ENCODE assay signal across 28 cellular contexts in genomic region chr6:152502421-152503188, GRCh38.
"Had no signal": no experiment of that assay in that cellular context is flagged by ENCODE, and none has a peak within 500 bp of the region (broad histone marks: within the 10 kb centered on the region; RNA-seq: fewer than 3 reads in every experiment).

No MANE protein-coding gene starts in this region.

- H3K4me3 ChIP-seq: ascending aorta, esophagus muscularis mucosa, gastrocnemius medialis, pancreas, prostate gland, sigmoid colon, stomach, thyroid gland, upper lobe of left lung had no signal

- DNase-seq: activated B cell treated with CpG ODN at 0.5 μM for 24 hours; activated CD4-positive, alpha-beta T cell treated with anti-CD3 and anti-CD28 coated beads, Interleukin-2, amount 50 U/mL, for 4 hours; activated effector memory CD4-positive, alpha-beta T cell treated with anti-CD3 and anti-CD28 coated beads, Interleukin-2, amount 50 U/mL, for 16 hours; activated naive CD4-positive, alpha-beta T cell treated with anti-CD3 and anti-CD28 coated beads, Interleukin-2, amount 10 ng/mL, durations not matched to agents 7 days and 5 days; activated naive CD8-positive, alpha-beta T cell treated with anti-CD3 and anti-CD28 coated beads, Interleukin-2, amount 10 ng/mL, durations not matched to agents 7 days and 5 days; activated T-cell treated with anti-CD3 and anti-CD28 coated beads for 4 hours; activated T-cell treated with anti-CD3 and anti-CD28 coated beads, Interleukin-2, amount 50 U/mL, for 72 hours; caudate nucleus; cortex of kidney; effector memory CD8-positive, alpha-beta T cell; gastrocnemius medialis; glutamatergic neuron; left cardiac atrium; left ventricle myocardium superior; pancreas; retina; sigmoid colon; small intestine; stimulated activated CD4-positive, alpha-beta T cell treated with anti-CD3 and anti-CD28 coated beads, Interleukin-4, amount 100 ng/mL, for 4 hours; stimulated activated CD8-positive, alpha-beta memory T cell treated with anti-CD3 and anti-CD28 coated beads, Interleukin-4, amount 100 ng/mL, for 48 hours; stimulated activated naive B cell treated with anti-CD40 and anti-IgM and Interleukin-4, amounts not matched to agents 10 μg/mL and 1 μg/mL and 100 μg/mL, for 72 hours; stomach; T-helper 1 cell; thyroid gland; upper lobe of left lung had no signal

- ATAC-seq: effector memory CD8-positive, alpha-beta T cell; gastrocnemius medialis; left cardiac atrium; left ventricle myocardium superior; pancreas; stimulated activated naive B cell treated with anti-CD40 and anti-IgM and Interleukin-4, amounts not matched to agents 10 μg/mL and 1 μg/mL and 100 μg/mL, for 72 hours had no signal
